ENCODE assay signal across 15 cellular contexts in the genomic region with DNA sequence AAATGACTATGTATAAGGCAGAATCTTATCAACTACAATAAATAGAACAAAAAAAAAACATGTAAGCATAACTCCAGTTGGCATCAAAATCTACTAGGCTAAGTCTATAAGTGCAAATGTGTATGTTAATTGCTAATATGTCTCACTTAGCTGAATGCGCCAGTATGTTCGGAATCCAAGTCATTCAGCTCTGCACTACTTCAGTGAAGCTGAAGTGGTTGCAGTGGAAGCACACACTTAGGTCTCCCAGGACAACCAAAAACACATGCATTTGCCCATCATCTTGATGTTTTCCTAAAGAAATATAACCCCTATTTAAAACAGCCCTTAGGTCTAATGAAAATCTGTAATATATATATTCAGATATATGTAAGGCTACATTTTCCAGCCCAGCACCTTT. TPM values are rescaled to one million over a fixed set of nuclear protein-coding genes. Genes with fewer than 3 reads are reported as not detected.
DNase-seq lines count a peak whose midpoint lies in the region; ATAC-seq, FAIRE-seq and TF ChIP-seq lines count a peak whose summit lies in the region.
"Had no signal": no experiment of that assay in that cellular context is flagged by ENCODE, and none has a peak within 500 bp of the region (broad histone marks: within the 10 kb centered on the region; RNA-seq: fewer than 3 reads in every experiment).

No MANE protein-coding gene starts in this region.

- no peak for DNase-seq in Right ventricle myocardium inferior (ENCODE audit: missing footprints)
- DNase-seq in right atrium auricular region (ENCODE audit: low spot score): no peak
- no peak for DNase-seq in left ventricle myocardium inferior
- DNase-seq in lung (ENCODE audit: low spot score): peak; percentile 45
- DNase-seq in HFFc6: no peak
- no peak for DNase-seq in HTR-8/SVneo (ENCODE audit: insufficient read length, low spot score)
- DNase-seq: ACHN; C1 segment of cervical spinal cord; Calu3; CD4-positive, alpha-beta T cell; DMS 273 treated with DMSO at 0.1 percent for 48 hours had no signal

- peaks cover 1% of the 10 kb centered on the region; the same call in 1 of the 2 replicates for H3K27me3 Mint-ChIP-seq in HFFc6 (ENCODE audit: insufficient read depth)
- H3K27me3 Mint-ChIP-seq: IgD-negative memory B cell had no signal

- H3K9me3 ChIP-seq in right atrium auricular region: no peaks in the 10 kb centered on the region
- no peaks in the 10 kb centered on the region for H3K9me3 ChIP-seq in left ventricle myocardium inferior (replicated peaks)
- H3K9me3 ChIP-seq in lung (ENCODE audit: control insufficient read depth in 2 of 2, insufficient read depth in 1 of 2, low read length in 1 of 2): no peaks in the 10 kb centered on the region

- H3K27me3 ChIP-seq in right atrium auricular region: no peaks in the 10 kb centered on the region
- no peaks in the 10 kb centered on the region for H3K27me3 ChIP-seq in left ventricle myocardium inferior (ENCODE audit: low read depth)
- no peaks in the 10 kb centered on the region for H3K27me3 ChIP-seq in lung (ENCODE audit: control insufficient read depth, insufficient read depth)

- no peaks in the 10 kb centered on the region for H3K36me3 Mint-ChIP-seq in HFFc6 (ENCODE audit: low read depth)
- H3K36me3 Mint-ChIP-seq: IgD-negative memory B cell had no signal

- intact Hi-C loops in Right ventricle myocardium inferior (cut with DNase I) (no loop called here), left ventricle myocardium inferior (cut with micrococcal nuclease) (no loop called here)

- no peak overlapping the region for H3K27ac Mint-ChIP-seq in HFFc6
- H3K27ac Mint-ChIP-seq: CD4-positive, alpha-beta T cell; IgD-negative memory B cell had no signal

- H3K27ac ChIP-seq in right atrium auricular region (peak overlapping the region in 1 of 2 donors; percentile 63), left ventricle myocardium inferior (replicated peaks) (peak overlapping the region; percentile 54), lung (ENCODE audit: low read depth in 1 of 2, low read length in 1 of 2) (no peak overlapping the region)

- H3K9me3 Mint-ChIP-seq in HFFc6: no peaks in the 10 kb centered on the region
- H3K9me3 Mint-ChIP-seq: CD4-positive, alpha-beta T cell; IgD-negative memory B cell had no signal

- ATAC-seq in Right ventricle myocardium inferior (peak; percentile 85), lung (ENCODE audit: insufficient read depth, low FRiP score) (no peak), HG03097 (IDR thresholded peaks at IDR 0.05; ENCODE audit: low FRiP score, unreplicated experiment) (no peak)
- ATAC-seq: HCT116 had no signal

- H3K4me3 ChIP-seq in right atrium auricular region: no peak overlapping the region
- no peak overlapping the region for H3K4me3 ChIP-seq in left ventricle myocardium inferior
- no peak overlapping the region for H3K4me3 ChIP-seq in lung

- TF ChIP-seq CTCF in right atrium auricular region (IDR thresholded peaks at IDR 0.05): no peak
- TF ChIP-seq CTCF in left ventricle myocardium inferior (IDR thresholded peaks at IDR 0.05; ENCODE audit: borderline replicate concordance): no peak
- TF ChIP-seq CTCF in lung (IDR thresholded peaks at IDR 0.05; ENCODE audit: control extremely low read depth, extremely low read depth): no peak
- no peak for TF ChIP-seq CTCF in HFFc6 (IDR thresholded peaks at IDR 0.05)

- FAIRE-seq in HTR-8/SVneo (lab: Jason Lieb, UNC): no peak
- FAIRE-seq: H54 had no signal

- no peak overlapping the region for H3K4me3 Mint-ChIP-seq in HFFc6
- H3K4me3 Mint-ChIP-seq: CD4-positive, alpha-beta T cell; IgD-negative memory B cell had no signal

- WGBS in lung, 2 donors: 69 to 95% methylated on average over 2 of the region's 2 CpGs

- H3K36me3 ChIP-seq in right atrium auricular region (no peaks in the 10 kb centered on the region), left ventricle myocardium inferior (no peaks in the 10 kb centered on the region), lung (ENCODE audit: control insufficient read depth in 2 of 2, insufficient read depth in 2 of 2, low read length in 2 of 2) (no peaks in the 10 kb centered on the region)

- H3K4me1 ChIP-seq in right atrium auricular region: peaks cover 0 to 8% of the 10 kb centered on the region in 2 donors
- peaks cover 4% of the 10 kb centered on the region for H3K4me1 ChIP-seq in left ventricle myocardium inferior
- H3K4me1 ChIP-seq in lung (ENCODE audit: control insufficient read depth in 2 of 2, insufficient read depth in 2 of 2, low read length in 2 of 2): no peaks in the 10 kb centered on the region

- peaks cover 45% of the 10 kb centered on the region for H3K4me1 Mint-ChIP-seq in HFFc6 (ENCODE audit: low read depth)
- H3K4me1 Mint-ChIP-seq: IgD-negative memory B cell had no signal

RNA-seq across cellular contexts. Expression of gene RGS2, which starts 41.0 kb away (rescaled TPM):
- total RNA-seq in Right ventricle myocardium inferior: 19.4 TPM
- 10 to 100 TPM; 31.2 to 51.2 TPM for total RNA-seq in right atrium auricular region
- 15.8 TPM for total RNA-seq in left ventricle myocardium inferior
- total RNA-seq in lung: 10 to 100 TPM; 40.8 to 83.3 TPM
- polyA plus RNA-seq in lung: 100 to 1,000 TPM in 1 of 2 donors, 10 to 100 TPM in 1; 36.4 to 111 TPM
- total RNA-seq in HFFc6 (2021; fragmentation: NEBNext Ultra II Directional; extraction: Animal tissue kit (Norgen Biotek cat#: 25700)): 1 to 10 TPM; 4.4 to 7.6 (median 5.9) TPM
